ENCODE assay signal across 19 cellular contexts in the genomic region with DNA sequence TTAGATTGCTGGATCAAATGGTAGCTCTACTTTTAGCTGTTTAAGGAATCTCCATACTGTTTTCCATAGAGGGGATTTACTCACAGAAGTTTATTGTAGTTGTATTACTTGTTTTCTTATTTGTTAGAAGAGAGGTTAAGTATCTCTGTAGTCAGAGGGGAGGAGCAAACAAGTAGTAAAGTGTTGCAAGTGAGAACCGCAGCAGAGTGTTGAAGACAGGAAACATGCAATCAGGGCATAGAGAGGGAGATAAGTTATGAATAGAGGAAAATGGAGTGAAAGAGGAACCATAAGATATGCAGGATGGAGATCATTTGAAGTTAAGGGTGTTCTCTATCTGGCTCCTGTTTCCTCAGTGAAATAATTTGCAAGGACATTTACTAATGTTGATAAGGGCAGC.
"Had no signal": no experiment of that assay in that cellular context is flagged by ENCODE, and none has a peak within 500 bp of the region (broad histone marks: within the 10 kb centered on the region; RNA-seq: fewer than 3 reads in every experiment).

No MANE protein-coding gene starts in this region.

- ATAC-seq: activated CD8-positive, alpha-beta T cell treated with anti-CD3 and anti-CD28 coated beads, Interleukin-2, amount 10 ng/mL, durations not matched to agents 7 days and 5 days; activated naive CD4-positive, alpha-beta T cell treated with anti-CD3 and anti-CD28 coated beads, Interleukin-2, amount 50 U/mL, for 72 hours; heart right ventricle; left colon; natural killer cell treated with Interleukin-12 subunit alpha and Interleukin-12 subunit beta and Interleukin-15 and Interleukin-18, amount 100 ng/mL, for 72 hours; stimulated activated memory B cell treated with anti-CD40 and anti-IgM and Interleukin-4, amounts not matched to agents 10 μg/mL and 1 μg/mL and 100 μg/mL, for 72 hours had no signal

- H3K4me3 ChIP-seq: heart right ventricle, sigmoid colon, smooth muscle cell, stomach, suprapubic skin, tibial nerve had no signal

- H3K27ac ChIP-seq: heart right ventricle, sigmoid colon, stomach, suprapubic skin, tibial nerve had no signal

- DNase-seq: activated CD4-positive, alpha-beta T cell treated with anti-CD3 and anti-CD28 coated beads for 1 hour; activated CD4-positive, alpha-beta T cell treated with anti-CD3 and anti-CD28 coated beads, Interleukin-2, amount 50 U/mL, for 1 hour; activated CD8-positive, alpha-beta T cell treated with anti-CD3 and anti-CD28 coated beads, Interleukin-2, amount 10 ng/mL, durations not matched to agents 7 days and 5 days; aorta; effector CD4-positive, alpha-beta T cell; erythroblast; foreskin fibroblast; heart right ventricle; left colon; retina; sigmoid colon; stimulated activated CD4-positive, alpha-beta T cell treated with anti-CD3 and anti-CD28 coated beads, Interleukin-15, amount 100 ng/mL, for 24 hours; stomach had no signal
